8 cellular contexts compared by ENCODE assay signal in the genomic region with DNA sequence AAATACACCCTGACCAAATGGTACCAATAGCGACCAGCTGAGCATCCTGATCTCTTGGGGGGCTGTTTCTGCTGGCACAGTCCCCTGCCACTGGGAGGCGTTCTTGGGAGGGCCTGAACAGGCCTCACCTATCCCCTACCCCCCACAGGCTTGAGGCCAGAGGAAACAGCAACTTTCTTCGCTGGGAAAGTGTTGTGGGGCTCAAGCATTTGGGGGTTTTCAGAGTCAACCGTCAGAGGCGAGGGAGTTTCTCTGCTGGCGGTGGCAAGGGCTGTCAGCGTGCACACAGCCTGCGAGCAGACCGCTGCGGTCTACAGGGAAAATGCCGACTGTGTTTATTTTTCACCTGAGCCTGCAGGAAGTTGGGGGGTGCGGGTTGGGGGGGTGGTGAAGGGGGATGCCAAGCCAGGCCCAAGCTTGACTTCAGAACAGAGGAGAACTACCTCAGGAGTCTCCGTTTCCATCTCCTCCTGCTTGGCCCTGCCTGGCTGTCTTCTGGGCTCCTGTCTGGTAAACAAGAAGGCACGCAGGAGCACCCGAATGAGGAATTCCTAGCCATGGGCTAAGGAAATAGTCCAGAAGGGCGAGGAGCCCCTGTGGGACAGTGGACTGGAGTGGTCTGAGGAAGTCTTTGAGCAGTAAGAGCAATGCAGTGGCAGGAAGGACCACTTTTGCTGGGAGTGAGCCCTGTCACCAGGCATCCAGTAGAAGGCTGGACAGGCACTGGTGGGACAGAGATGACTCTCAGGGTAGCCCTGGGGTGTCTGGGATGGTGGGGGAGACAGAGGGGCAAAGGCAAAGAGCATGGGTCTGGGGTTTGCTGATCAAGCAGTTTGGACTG. TPM values are rescaled to one million over a fixed set of nuclear protein-coding genes. Genes with fewer than 3 reads are reported as not detected.
DNase-seq lines count a peak whose midpoint lies in the region; ATAC-seq and TF ChIP-seq lines count a peak whose summit lies in the region.

No MANE protein-coding gene starts in this region.

- H3K27me3 ChIP-seq in cardiac muscle cell (no peaks in the 10 kb centered on the region), right atrium auricular region (no peaks in the 10 kb centered on the region), OCI-LY1 (ENCODE audit: insufficient read depth, low read length) (no peaks in the 10 kb centered on the region)

- H4K20me1 ChIP-seq in OCI-LY1 (ENCODE audit: insufficient read depth, low read length) = no peaks in the 10 kb centered on the region

- H3K27ac Mint-ChIP-seq in activated naive CD4-positive, alpha-beta T cell treated with anti-CD3 and anti-CD28 coated beads, Interleukin-2, amount 50 U/mL, for 24 hours = peak overlapping the region; percentile 83

- no peak for ATAC-seq in GM18511 (IDR thresholded peaks at IDR 0.05; ENCODE audit: unreplicated experiment)

- H3K36me3 ChIP-seq in cardiac muscle cell = peaks cover 5% of the 10 kb centered on the region
- peaks cover 17% of the 10 kb centered on the region for H3K36me3 ChIP-seq in right atrium auricular region
- peaks cover 9% of the 10 kb centered on the region; the same call in 1 of the 2 replicates for H3K36me3 ChIP-seq in OCI-LY1 (ENCODE audit: insufficient read depth, low read length)

- no peaks in the 10 kb centered on the region for H3K27me3 Mint-ChIP-seq in activated naive CD4-positive, alpha-beta T cell treated with anti-CD3 and anti-CD28 coated beads, Interleukin-2, amount 50 U/mL, for 24 hours

- H3F3A ChIP-seq in OCI-LY1 (ENCODE audit: insufficient read depth, low read length) = no peaks in the 10 kb centered on the region

- DNase-seq in cardiac muscle cell (ENCODE audit: low read depth in 1 of 2, low spot score in 1 of 2) (no peak), right atrium auricular region (ENCODE audit: low spot score) (no peak), globus pallidus (ENCODE audit: low spot score) (no peak), kidney glomerular epithelial cell (lab: John Stamatoyannopoulos, UW) (no peak)
- peak; percentile 73 for DNase-seq in stimulated activated CD4-positive, alpha-beta T cell treated with anti-CD3 and anti-CD28 coated beads, Interleukin-4, amount 100 ng/mL, for 24 hours

- H3K9me3 ChIP-seq in cardiac muscle cell (ENCODE audit: low read depth) (no peaks in the 10 kb centered on the region), right atrium auricular region (no peaks in the 10 kb centered on the region), OCI-LY1 (ENCODE audit: low read length) (no peaks in the 10 kb centered on the region)

- H3K79me2 ChIP-seq in OCI-LY1 (ENCODE audit: insufficient read depth, low read length) = no peaks in the 10 kb centered on the region

- H3K4me3 Mint-ChIP-seq in activated naive CD4-positive, alpha-beta T cell treated with anti-CD3 and anti-CD28 coated beads, Interleukin-2, amount 50 U/mL, for 24 hours = peak overlapping the region; percentile 94

- no peaks in the 10 kb centered on the region for H3K9me2 ChIP-seq in OCI-LY1 (ENCODE audit: low read depth, low read length)

- H3K4me1 ChIP-seq in cardiac muscle cell (ENCODE audit: low read depth) (no peaks in the 10 kb centered on the region), right atrium auricular region (peaks cover 0 to 6% of the 10 kb centered on the region in 2 donors), OCI-LY1 (ENCODE audit: insufficient read depth, low read length, severe bottlenecking) (peaks cover 12% of the 10 kb centered on the region)

- H2AFZ ChIP-seq in OCI-LY1 (ENCODE audit: low read length) = no peak overlapping the region

- no peak overlapping the region for H3K9ac ChIP-seq in OCI-LY1 (ENCODE audit: low read length)

- TF ChIP-seq CTCF in cardiac muscle cell (IDR thresholded peaks at IDR 0.05; ENCODE audit: low read depth, low read length) (peak; percentile 7), right atrium auricular region (IDR thresholded peaks at IDR 0.05) (no peak), OCI-LY1 (IDR thresholded peaks at IDR 0.05; ENCODE audit: low read length) (peak; percentile 60)

- peaks cover 99% of the 10 kb centered on the region for H3K4me1 Mint-ChIP-seq in activated naive CD4-positive, alpha-beta T cell treated with anti-CD3 and anti-CD28 coated beads, Interleukin-2, amount 50 U/mL, for 24 hours

- H3K4me3 ChIP-seq in cardiac muscle cell = no peak overlapping the region
- no peak overlapping the region for H3K4me3 ChIP-seq in right atrium auricular region
- H3K4me3 ChIP-seq in OCI-LY1 (ENCODE audit: low read depth, low read length, poor library complexity, severe bottlenecking) = no peak overlapping the region

- peaks cover 11% of the 10 kb centered on the region for H3K36me3 Mint-ChIP-seq in activated naive CD4-positive, alpha-beta T cell treated with anti-CD3 and anti-CD28 coated beads, Interleukin-2, amount 50 U/mL, for 24 hours

- H3K9me3 Mint-ChIP-seq in activated naive CD4-positive, alpha-beta T cell treated with anti-CD3 and anti-CD28 coated beads, Interleukin-2, amount 50 U/mL, for 24 hours = no peaks in the 10 kb centered on the region

- H3K4me2 ChIP-seq in OCI-LY1 (ENCODE audit: low read length) = no peak overlapping the region; the same call in 1 of the 2 replicates

- H3K27ac ChIP-seq in cardiac muscle cell (no peak overlapping the region), right atrium auricular region (no peak overlapping the region), OCI-LY1 (ENCODE audit: low read depth, low read length, poor library complexity, severe bottlenecking) (peak overlapping the region; percentile 27)

RNA-seq across cellular contexts. Expression of a gene that starts 18.1 kb away (rescaled TPM):
- total RNA-seq in cardiac muscle cell = 12.7 and 28.9 TPM in 2 replicates
- polyA plus RNA-seq in cardiac muscle cell = 6.8 and 12.0 TPM in 2 replicates
- total RNA-seq in right atrium auricular region = 1 to 10 TPM; 1.3 to 1.7 TPM

RNA-seq across cellular contexts. Expression of a gene that starts 44.2 kb away (rescaled TPM):
- total RNA-seq in cardiac muscle cell (301 and 517 TPM in 2 replicates), right atrium auricular region (100 to 1,000 TPM; 287 to 360 TPM)
- polyA plus RNA-seq in cardiac muscle cell = 1,274 and 1,444 TPM in 2 replicates

Comparison
In these comparisons a context has a peak if more than half of its experiments do, and no peak if none do; other contexts are left out.
1. CTCF ChIP-seq: peak in cardiac muscle cell (single experiment) and OCI-LY1 (single experiment); none in right atrium auricular region (0 of 2).